17 cellular contexts compared by ENCODE assay signal in the genomic region with DNA sequence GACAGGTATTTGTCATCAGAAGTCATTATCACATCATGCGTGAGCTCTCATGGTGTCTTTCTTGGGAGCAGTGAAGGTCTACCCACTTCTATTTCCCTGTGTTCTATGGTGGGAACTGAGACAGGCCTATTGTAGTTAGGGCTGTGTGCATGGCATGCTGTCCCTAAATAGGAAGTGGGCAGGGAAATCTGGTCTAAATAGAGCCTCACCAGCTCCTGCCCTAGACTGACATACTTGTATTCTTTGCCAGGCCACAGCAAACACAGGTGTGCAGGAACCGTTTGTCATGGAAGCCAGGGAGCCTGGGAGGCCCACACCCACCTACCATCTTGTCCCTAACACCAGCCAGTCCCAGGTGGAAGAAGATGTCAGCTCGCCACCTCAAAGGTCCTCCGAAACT. TPM values are rescaled to one million over a fixed set of nuclear protein-coding genes. Genes with fewer than 3 reads are reported as not detected.
DNase-seq lines count a peak whose midpoint lies in the region; ATAC-seq and TF ChIP-seq lines count a peak whose summit lies in the region.
"Had no signal": no experiment of that assay in that cellular context is flagged by ENCODE, and none has a peak within 500 bp of the region (broad histone marks: within the 10 kb centered on the region; RNA-seq: fewer than 3 reads in every experiment).

No MANE protein-coding gene starts in this region.

- CTCF ChIA-PET in activated naive CD4-positive, alpha-beta T cell treated with anti-CD3 and anti-CD28 coated beads, Interleukin-2, amount 10 ng/mL, durations not matched to agents 7 days and 5 days (lab: Charles Lee), result interaction anchor here (1.8 to 4.0 kb wide), 4 partner anchors 11 to 15 kb away, joined by 8 to 21 read pairs (median 11); a partner anchor contains a TSS
- CTCF ChIA-PET in OCI-LY7 (lab: Charles Lee; ENCODE audit: unreplicated experiment), result no interaction called here

- peaks cover 71% of the 10 kb centered on the region for H3K79me2 ChIP-seq in OCI-LY7 (ENCODE audit: insufficient read depth, low read depth, low read length)

- peaks cover 80% of the 10 kb centered on the region for H3K4me1 Mint-ChIP-seq in activated naive CD4-positive, alpha-beta T cell treated with anti-CD3 and anti-CD28 coated beads, Interleukin-2, amount 10 ng/mL, durations not matched to agents 7 days and 5 days
- H3K4me1 Mint-ChIP-seq in stimulated activated naive B cell treated with anti-CD40 and anti-IgM and Interleukin-4, amounts not matched to agents 10 μg/mL and 1 μg/mL and 100 μg/mL, for 72 hours, result peaks cover 42 to 67% of the 10 kb centered on the region in 2 donors

- H3K27ac ChIP-seq in OCI-LY7 (ENCODE audit: low read depth, low read length, poor library complexity, severe bottlenecking) (peak overlapping the region; percentile 79), esophagus muscularis mucosa (replicated peaks in 1 of 4) (peak overlapping the region in 3 of 4 donors; percentile 15 to 69 (median 19)), caudate nucleus (ENCODE audit: low read depth, low read length) (no peak overlapping the region)
- H3K27ac ChIP-seq: SJCRH30 had no signal

- 94% methylated on average over 4 of the region's 4 CpGs for WGBS in esophagus muscularis mucosa

- H3K9me2 ChIP-seq in OCI-LY7 (ENCODE audit: insufficient read depth, low read length), result no peaks in the 10 kb centered on the region

- no peak for DNase-seq in activated naive CD4-positive, alpha-beta T cell treated with anti-CD3 and anti-CD28 coated beads, Interleukin-2, amount 10 ng/mL, durations not matched to agents 7 days and 5 days
- no peak for DNase-seq in activated naive CD4-positive, alpha-beta T cell (lab: John Stamatoyannopoulos, UW)
- no peak for DNase-seq in OCI-LY7 (ENCODE audit: low spot score)
- no peak for DNase-seq in esophagus muscularis mucosa (ENCODE audit: extremely low spot score)
- no peak for DNase-seq in stimulated activated naive B cell treated with anti-CD40 and anti-IgM and Interleukin-4, amounts not matched to agents 10 μg/mL and 1 μg/mL and 100 μg/mL, for 72 hours
- DNase-seq in T1000 (lab: John Stamatoyannopoulos, UW), result no peak
- DNase-seq in caudate nucleus (lab: John Stamatoyannopoulos, UW), result no peak
- DNase-seq: DMS53; H9; hippocampal formation; NCI-H2171 treated with DMSO at 0.1 percent for 48 hours; nephron progenitor cell; SJCRH30; stimulated activated CD4-positive, alpha-beta T cell treated with anti-CD3 and anti-CD28 coated beads, Interleukin-4, amount 100 ng/mL, for 4 hours had no signal

- no peak for TF ChIP-seq CTCF in OCI-LY7 (conservative IDR thresholded peaks at IDR 0.05; ENCODE audit: low read length)
- no peak for TF ChIP-seq CTCF in esophagus muscularis mucosa (IDR thresholded peaks at IDR 0.05)

- H3K36me3 ChIP-seq in OCI-LY7 (ENCODE audit: insufficient read depth, low read length) (peaks cover 77% of the 10 kb centered on the region), esophagus muscularis mucosa (peaks cover 10 to 56% (median 19%) of the 10 kb centered on the region in 4 donors)

- peaks cover 63% of the 10 kb centered on the region for H3K36me3 Mint-ChIP-seq in activated naive CD4-positive, alpha-beta T cell treated with anti-CD3 and anti-CD28 coated beads, Interleukin-2, amount 10 ng/mL, durations not matched to agents 7 days and 5 days
- peaks cover 35 to 43% of the 10 kb centered on the region in 2 donors for H3K36me3 Mint-ChIP-seq in stimulated activated naive B cell treated with anti-CD40 and anti-IgM and Interleukin-4, amounts not matched to agents 10 μg/mL and 1 μg/mL and 100 μg/mL, for 72 hours

- peak overlapping the region; percentile 91 for H3K27ac Mint-ChIP-seq in activated naive CD4-positive, alpha-beta T cell treated with anti-CD3 and anti-CD28 coated beads, Interleukin-2, amount 10 ng/mL, durations not matched to agents 7 days and 5 days
- H3K27ac Mint-ChIP-seq in stimulated activated naive B cell treated with anti-CD40 and anti-IgM and Interleukin-4, amounts not matched to agents 10 μg/mL and 1 μg/mL and 100 μg/mL, for 72 hours, result peak overlapping the region; percentile 66
- H3K27ac Mint-ChIP-seq: H9, nephron progenitor cell had no signal

- no peaks in the 10 kb centered on the region for H3K27me3 ChIP-seq in esophagus muscularis mucosa
- H3K27me3 ChIP-seq: SJCRH30 had no signal

- no TSS peak for BruUV-seq in OCI-LY7 (replicated peaks; lab: Mats Ljungman, UMichigan)

- H3K4me3 ChIP-seq in OCI-LY7 (ENCODE audit: low read depth, low read length, poor library complexity, severe bottlenecking), result no peak overlapping the region
- H3K4me3 ChIP-seq in esophagus muscularis mucosa, result no peak overlapping the region
- H3K4me3 ChIP-seq: SJCRH30 had no signal

- TF ChIP-seq POLR2A in esophagus muscularis mucosa (IDR thresholded peaks at IDR 0.05; ENCODE audit: low read depth), result no peak

- H3K4me1 ChIP-seq in OCI-LY7 (ENCODE audit: insufficient read depth, low read length, poor library complexity, severe bottlenecking) (peaks cover 60% of the 10 kb centered on the region), esophagus muscularis mucosa (peaks cover 33 to 67% (median 62%) of the 10 kb centered on the region in 4 donors)

- POLR2A ChIA-PET in OCI-LY7 (lab: Charles Lee), result interaction anchor here (0.6 to 1.3 kb wide), 6 partner anchors 9 to 1344 kb away, joined by 3 to 5 read pairs (median 3); a partner anchor contains a TSS

- H3K27me3 Mint-ChIP-seq in activated naive CD4-positive, alpha-beta T cell treated with anti-CD3 and anti-CD28 coated beads, Interleukin-2, amount 10 ng/mL, durations not matched to agents 7 days and 5 days, result no peaks in the 10 kb centered on the region
- no peaks in the 10 kb centered on the region for H3K27me3 Mint-ChIP-seq in stimulated activated naive B cell treated with anti-CD40 and anti-IgM and Interleukin-4, amounts not matched to agents 10 μg/mL and 1 μg/mL and 100 μg/mL, for 72 hours

- H3K9me3 ChIP-seq in OCI-LY7 (ENCODE audit: low read length) (no peaks in the 10 kb centered on the region), esophagus muscularis mucosa (no peaks in the 10 kb centered on the region)
- H3K9me3 ChIP-seq: SJCRH30 had no signal

- no peak for TF ChIP-seq EP300 in esophagus muscularis mucosa (IDR thresholded peaks at IDR 0.05)

- H4K20me1 ChIP-seq in OCI-LY7 (ENCODE audit: insufficient read depth, low read length), result no peaks in the 10 kb centered on the region

- H3K9me3 Mint-ChIP-seq in activated naive CD4-positive, alpha-beta T cell treated with anti-CD3 and anti-CD28 coated beads, Interleukin-2, amount 10 ng/mL, durations not matched to agents 7 days and 5 days, result no peaks in the 10 kb centered on the region
- H3K9me3 Mint-ChIP-seq in stimulated activated naive B cell treated with anti-CD40 and anti-IgM and Interleukin-4, amounts not matched to agents 10 μg/mL and 1 μg/mL and 100 μg/mL, for 72 hours, result no peaks in the 10 kb centered on the region
- H3K9me3 Mint-ChIP-seq: H9 had no signal

- intact Hi-C loops in OCI-LY7 (cut with micrococcal nuclease; ENCODE audit: unreplicated experiment), result no loop called here
- intact Hi-C loops in esophagus muscularis mucosa (cut with DNase I), result no loop called here

- no peak for ATAC-seq in stimulated activated naive B cell treated with anti-CD40 and anti-IgM and Interleukin-4, amounts not matched to agents 10 μg/mL and 1 μg/mL and 100 μg/mL, for 72 hours (replicated peaks)
- no peak for ATAC-seq in GM21737 (IDR thresholded peaks at IDR 0.05; ENCODE audit: unreplicated experiment)
- ATAC-seq: left lobe of liver, sciatic nerve had no signal

- H2AFZ ChIP-seq in OCI-LY7 (ENCODE audit: low read length), result no peak overlapping the region

- H3K4me3 Mint-ChIP-seq in activated naive CD4-positive, alpha-beta T cell treated with anti-CD3 and anti-CD28 coated beads, Interleukin-2, amount 10 ng/mL, durations not matched to agents 7 days and 5 days, result peak overlapping the region; percentile 18
- no peak overlapping the region for H3K4me3 Mint-ChIP-seq in stimulated activated naive B cell treated with anti-CD40 and anti-IgM and Interleukin-4, amounts not matched to agents 10 μg/mL and 1 μg/mL and 100 μg/mL, for 72 hours
- H3K4me3 Mint-ChIP-seq: H9, nephron progenitor cell had no signal

- peak overlapping the region; percentile 29; the same call in 1 of the 2 replicates for H3K4me2 ChIP-seq in OCI-LY7 (ENCODE audit: low read length)

RNA-seq across cellular contexts. Expression of a gene that starts 10.1 kb away (rescaled TPM):
- 50.9 and 53.1 TPM in 2 replicates for total RNA-seq in OCI-LY7 (2014; rRNA removed; shearing (Covaris generic))
- total RNA-seq in OCI-LY7 (2022) (79.5 and 98.8 TPM in 2 replicates), esophagus muscularis mucosa (10 to 100 TPM; 18.9 to 37.1 (median 27.3) TPM)

RNA-seq across cellular contexts. Expression of a gene that starts 29.3 kb away (rescaled TPM):
- 38.9 and 46.2 TPM in 2 replicates for total RNA-seq in OCI-LY7 (2014; rRNA removed; shearing (Covaris generic))
- total RNA-seq in OCI-LY7 (2022), result 27.5 and 36.8 TPM in 2 replicates
- total RNA-seq in esophagus muscularis mucosa, result 10 to 100 TPM; 10.4 to 22.0 (median 15.3) TPM

RNA-seq across cellular contexts. Expression of a gene that starts 36.3 kb away (rescaled TPM):
- 28.6 and 35.2 TPM in 2 replicates for total RNA-seq in OCI-LY7 (2014; rRNA removed; shearing (Covaris generic))
- total RNA-seq in OCI-LY7 (2022) (33.4 and 35.8 TPM in 2 replicates), esophagus muscularis mucosa (10 to 100 TPM in 2 of 4 donors, 1 to 10 TPM in 2; 8.7 to 15.7 (median 11.5) TPM)

RNA-seq across cellular contexts. Expression of a gene that starts 36.4 kb away (rescaled TPM):
- 75.3 and 85.1 TPM in 2 replicates for total RNA-seq in OCI-LY7 (2014; rRNA removed; shearing (Covaris generic))
- total RNA-seq in OCI-LY7 (2022), result 80.4 and 85.5 TPM in 2 replicates
- 10 to 100 TPM; 20.0 to 31.1 (median 26.8) TPM for total RNA-seq in esophagus muscularis mucosa

RNA-seq across cellular contexts. Expression of a gene that starts 38.5 kb away (rescaled TPM):
- total RNA-seq in OCI-LY7 (2014; rRNA removed; shearing (Covaris generic)), result 0.08 TPM in 1 of 2 replicates, not detected in the other
- not detected in 2 replicates for total RNA-seq in OCI-LY7 (2022)
- 1 to 10 TPM in 1 of 4 donors, under 1 TPM in 3; 0.17 to 2.1 (median 0.52) TPM for total RNA-seq in esophagus muscularis mucosa
